In the genomic region with DNA sequence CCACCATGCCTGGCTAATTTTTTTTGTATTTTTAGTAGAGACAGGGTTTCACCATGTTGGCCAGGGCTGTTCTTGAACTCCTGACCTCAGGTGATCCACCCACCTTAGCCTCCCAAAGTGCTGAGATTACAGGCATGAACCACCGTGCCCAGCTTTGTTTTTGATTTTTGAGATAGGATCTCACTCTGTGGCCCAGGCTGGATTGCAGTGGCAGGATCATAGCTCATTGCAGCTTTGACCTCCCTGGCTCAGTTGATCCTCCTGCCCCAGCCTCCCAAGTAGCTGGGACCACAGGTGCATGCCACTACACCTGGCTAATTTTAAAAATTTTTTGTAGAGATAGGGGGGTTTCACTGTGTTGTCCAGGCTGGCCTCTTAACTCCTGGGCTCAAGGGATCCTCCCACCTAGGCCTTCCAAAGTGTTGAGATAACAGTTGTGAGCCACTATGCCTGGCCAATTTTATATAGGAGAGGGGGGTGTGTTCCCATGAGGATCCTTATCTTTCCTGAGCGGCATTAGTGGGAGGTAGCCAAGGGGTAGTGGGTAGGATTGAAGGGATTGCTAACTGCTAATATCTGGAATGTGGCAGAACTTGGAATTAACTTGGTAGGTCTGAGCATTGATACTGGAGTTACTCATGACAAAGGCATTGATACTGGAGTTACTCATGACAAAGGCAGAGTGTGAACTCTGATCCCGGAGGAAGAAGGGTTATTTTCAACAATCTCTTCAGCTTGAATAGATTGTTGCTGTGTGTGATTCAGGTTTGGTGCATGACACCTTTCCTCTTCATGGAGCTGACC, we compare ENCODE assay signal across 8 cellular contexts. TPM values are rescaled to one million over a fixed set of nuclear protein-coding genes. Genes with fewer than 3 reads are reported as not detected.
DNase-seq lines count a peak whose midpoint lies in the region; ATAC-seq and TF ChIP-seq lines count a peak whose summit lies in the region.

No MANE protein-coding gene starts in this region.

- peak overlapping the region; percentile 43 for H3K4me3 ChIP-seq in Jurkat, Clone E6-1 (ENCODE audit: low read length)
- peak overlapping the region; percentile 78 to 88 (median 85) for H3K4me3 ChIP-seq in breast epithelium
- H3K4me3 ChIP-seq in mononuclear cell (ENCODE audit: low read length), result peak overlapping the region; percentile 81

- H3K9me3 ChIP-seq in breast epithelium (no peaks in the 10 kb centered on the region), mononuclear cell (ENCODE audit: low read depth, low read length) (no peaks in the 10 kb centered on the region)

- no peak for ATAC-seq in HG03354 (IDR thresholded peaks at IDR 0.05; ENCODE audit: poor library complexity, severe bottlenecking, unreplicated experiment)
- no peak for ATAC-seq in GM18909 (IDR thresholded peaks at IDR 0.05; ENCODE audit: poor library complexity, unreplicated experiment)

- no peak for TF ChIP-seq POLR2A in breast epithelium (IDR thresholded peaks at IDR 0.05)

- H3K4me1 ChIP-seq in breast epithelium (no peaks in the 10 kb centered on the region), mononuclear cell (ENCODE audit: insufficient read depth, low read length) (peaks cover 22% of the 10 kb centered on the region)

- DNase-seq in AG20443 (ENCODE audit: low spot score) (peak; percentile 48), breast epithelium (ENCODE audit: low spot score in 2 of 2) (no peak), COR-L47 (lab: John Stamatoyannopoulos, UW) (no peak), NCI-H748 (lab: John Stamatoyannopoulos, UW; ENCODE audit: unreplicated experiment) (no peak)
- DNase-seq in Jurkat, Clone E6-1 (ENCODE audit: low read depth, low spot score), result no peak

- H3K27me3 ChIP-seq in breast epithelium, result no peaks in the 10 kb centered on the region
- no peaks in the 10 kb centered on the region for H3K27me3 ChIP-seq in mononuclear cell (ENCODE audit: insufficient read depth, low read length)

- no peak for TF ChIP-seq CTCF in breast epithelium (IDR thresholded peaks at IDR 0.05)

- intact Hi-C loops in breast epithelium (cut with DNase I; ENCODE audit: low total_unique reads), result loop anchor here (10.0 kb wide), 1 partner anchor 254 kb away; no protein-coding TSS in a partner anchor

- no peaks in the 10 kb centered on the region for H3K36me3 ChIP-seq in breast epithelium

- peak overlapping the region; percentile 95 to 96 for H3K27ac ChIP-seq in breast epithelium

RNA-seq across cellular contexts. Expression of a gene that starts 1.0 kb away (rescaled TPM):
- 187 TPM for polyA plus RNA-seq in Jurkat, Clone E6-1 (2012; ENCODE audit: insufficient read depth, insufficient read length)
- total RNA-seq in breast epithelium, result 10 to 100 TPM; 40.5 to 82.8 (median 65.5) TPM
- total RNA-seq in mononuclear cell, result 19.8 TPM

RNA-seq across cellular contexts. Expression of a gene that starts 18.3 kb away (rescaled TPM):
- polyA plus RNA-seq in Jurkat, Clone E6-1 (2012; ENCODE audit: insufficient read depth, insufficient read length), result 34.5 TPM
- total RNA-seq in breast epithelium (10 to 100 TPM in 2 of 3 donors, 1 to 10 TPM in 1; 9.1 to 21.0 (median 19.8) TPM), mononuclear cell (12.1 TPM)

RNA-seq across cellular contexts. Expression of a gene that starts 31.0 kb away (rescaled TPM):
- 75.5 TPM for polyA plus RNA-seq in Jurkat, Clone E6-1 (2012; ENCODE audit: insufficient read depth, insufficient read length)
- total RNA-seq in breast epithelium (10 to 100 TPM; 29.6 to 53.6 (median 43.6) TPM), mononuclear cell (59.0 TPM)
